In genomic region chr6:87736809-87737540, GRCh38 we compare ENCODE assay signal across 20 cellular contexts. TPM values are rescaled to one million over a fixed set of nuclear protein-coding genes. Genes with fewer than 3 reads are reported as not detected.
DNase-seq lines count a peak whose midpoint lies in the region; ATAC-seq and TF ChIP-seq lines count a peak whose summit lies in the region.
"Had no signal": no experiment of that assay in that cellular context is flagged by ENCODE, and none has a peak within 500 bp of the region (broad histone marks: within the 10 kb centered on the region; RNA-seq: fewer than 3 reads in every experiment).

No MANE protein-coding gene starts in this region.

- no peaks in the 10 kb centered on the region for H3K27me3 ChIP-seq in hepatocyte
- no peaks in the 10 kb centered on the region for H3K27me3 ChIP-seq in A673 (replicated peaks; ENCODE audit: insufficient read depth, low read depth, low read length, poor library complexity)
- H3K27me3 ChIP-seq: breast epithelium had no signal

- 68% methylated on average over 3 of the region's 5 CpGs for WGBS in hepatocyte (ENCODE audit: low lambda C conversion rate, missing lambda C conversion rate)

- POLR2A ChIA-PET in A673 (lab: Charles Lee; ENCODE audit: low non-redundant PET): no interaction called here

- peaks cover 3% of the 10 kb centered on the region for H3K9me3 Mint-ChIP-seq in activated T-cell treated with anti-CD3 and anti-CD28 coated beads, Interleukin-2, amount 50 U/mL, for 24 hours
- peaks cover 4% of the 10 kb centered on the region for H3K9me3 Mint-ChIP-seq in activated T-cell treated with anti-CD3 and anti-CD28 coated beads, Interleukin-2, amount 50 U/mL, for 4 hours
- H3K9me3 Mint-ChIP-seq in T-helper 1 cell treated with Interleukin-12 subunit alpha and Interleukin-12 subunit beta and Interleukin-4 antibody, amounts not matched to agents 30 μg/mL and 1 μg/mL, for 36 hours: peaks cover 12% of the 10 kb centered on the region
- H3K9me3 Mint-ChIP-seq: activated naive CD8-positive, alpha-beta T cell treated with anti-CD3 and anti-CD28 coated beads, Interleukin-2, amount 10 ng/mL, durations not matched to agents 7 days and 5 days; neural crest cell had no signal

- no peak for TF ChIP-seq CTCF in GM20000 (IDR thresholded peaks at IDR 0.05; ENCODE audit: extremely low read depth, missing control alignments)
- TF ChIP-seq CTCF in hepatocyte (IDR thresholded peaks at IDR 0.05; ENCODE audit: poor library complexity): no peak
- no peak for TF ChIP-seq CTCF in A673 (conservative IDR thresholded peaks at IDR 0.05; ENCODE audit: low read depth, low read length)

- no peak for DNase-seq in activated T-cell treated with anti-CD3 and anti-CD28 coated beads, Interleukin-2, amount 50 U/mL, for 24 hours
- DNase-seq in activated T-cell treated with anti-CD3 and anti-CD28 coated beads, Interleukin-2, amount 50 U/mL, for 4 hours: no peak
- DNase-seq in GM20000 (ENCODE audit: low spot score) (peak; percentile 46), hepatocyte (ENCODE audit: low spot score) (no peak), NOMO-1 treated with DMSO at 0.1 percent for 48 hours (lab: John Stamatoyannopoulos, UW; ENCODE audit: unreplicated experiment) (no peak), A673 (ENCODE audit: low spot score) (no peak)
- DNase-seq: activated CD8-positive, alpha-beta memory T cell treated with anti-CD3 and anti-CD28 coated beads, Interleukin-2, amount 50 U/mL, for 4 hours; activated naive CD8-positive, alpha-beta T cell treated with anti-CD3 and anti-CD28 coated beads, Interleukin-2, amount 10 ng/mL, durations not matched to agents 7 days and 5 days; H7; mesenchymal stem cell; NCI-H187; NCI-H524 treated with DMSO at 0.1 percent for 48 hours; substantia nigra had no signal

- H3K36me3 Mint-ChIP-seq in activated T-cell treated with anti-CD3 and anti-CD28 coated beads, Interleukin-2, amount 50 U/mL, for 24 hours (ENCODE audit: low read depth): no peaks in the 10 kb centered on the region
- H3K36me3 Mint-ChIP-seq in activated T-cell treated with anti-CD3 and anti-CD28 coated beads, Interleukin-2, amount 50 U/mL, for 4 hours (ENCODE audit: insufficient read depth): no peaks in the 10 kb centered on the region
- H3K36me3 Mint-ChIP-seq in T-helper 1 cell treated with Interleukin-12 subunit alpha and Interleukin-12 subunit beta and Interleukin-4 antibody, amounts not matched to agents 30 μg/mL and 1 μg/mL, for 36 hours (ENCODE audit: low read depth): peaks cover 10% of the 10 kb centered on the region
- H3K36me3 Mint-ChIP-seq: CD14-positive monocyte had no signal

- peak overlapping the region; percentile 2 for H3K27ac ChIP-seq in hepatocyte
- H3K27ac ChIP-seq in A673 (ENCODE audit: low read depth, low read length, poor library complexity, severe bottlenecking): no peak overlapping the region
- H3K27ac ChIP-seq: breast epithelium, VCaP had no signal

- H3K9me3 ChIP-seq in hepatocyte (ENCODE audit: low read depth): no peaks in the 10 kb centered on the region
- H3K9me3 ChIP-seq in A673 (ENCODE audit: low read depth, low read length, poor library complexity, severe bottlenecking): no peaks in the 10 kb centered on the region
- H3K9me3 ChIP-seq: A549, breast epithelium had no signal

- H3K79me2 ChIP-seq in hepatocyte: no peaks in the 10 kb centered on the region

- no peaks in the 10 kb centered on the region for H4K20me1 ChIP-seq in hepatocyte (ENCODE audit: insufficient read depth, poor library complexity, severe bottlenecking)

- H3K4me2 ChIP-seq in hepatocyte: no peak overlapping the region
- H3K4me2 ChIP-seq: A549 had no signal

- H3K4me1 Mint-ChIP-seq in activated T-cell treated with anti-CD3 and anti-CD28 coated beads, Interleukin-2, amount 50 U/mL, for 24 hours (ENCODE audit: low read depth): peaks cover 39% of the 10 kb centered on the region
- peaks cover 42% of the 10 kb centered on the region for H3K4me1 Mint-ChIP-seq in activated T-cell treated with anti-CD3 and anti-CD28 coated beads, Interleukin-2, amount 50 U/mL, for 4 hours (ENCODE audit: low read depth)
- peaks cover 30% of the 10 kb centered on the region for H3K4me1 Mint-ChIP-seq in T-helper 1 cell treated with Interleukin-12 subunit alpha and Interleukin-12 subunit beta and Interleukin-4 antibody, amounts not matched to agents 30 μg/mL and 1 μg/mL, for 36 hours (ENCODE audit: low read depth)
- H3K4me1 Mint-ChIP-seq: neural crest cell had no signal

- no peak overlapping the region for H3K4me3 Mint-ChIP-seq in activated T-cell treated with anti-CD3 and anti-CD28 coated beads, Interleukin-2, amount 50 U/mL, for 24 hours
- H3K4me3 Mint-ChIP-seq in activated T-cell treated with anti-CD3 and anti-CD28 coated beads, Interleukin-2, amount 50 U/mL, for 4 hours: no peak overlapping the region
- no peak overlapping the region for H3K4me3 Mint-ChIP-seq in T-helper 1 cell treated with Interleukin-12 subunit alpha and Interleukin-12 subunit beta and Interleukin-4 antibody, amounts not matched to agents 30 μg/mL and 1 μg/mL, for 36 hours
- H3K4me3 Mint-ChIP-seq: activated naive CD8-positive, alpha-beta T cell treated with anti-CD3 and anti-CD28 coated beads, Interleukin-2, amount 10 ng/mL, durations not matched to agents 7 days and 5 days; CD14-positive monocyte; neural crest cell had no signal

- CTCF ChIA-PET in A673 (lab: Charles Lee): no interaction called here

- intact Hi-C loops in A673 (cut with micrococcal nuclease; ENCODE audit: unreplicated experiment): no loop called here

- ATAC-seq in activated T-cell treated with anti-CD3 and anti-CD28 coated beads, Interleukin-2, amount 50 U/mL, for 4 hours: no peak
- no peak for ATAC-seq in GM19328 (IDR thresholded peaks at IDR 0.05; ENCODE audit: unreplicated experiment)
- ATAC-seq: A549 had no signal

- H3K27ac Mint-ChIP-seq in activated T-cell treated with anti-CD3 and anti-CD28 coated beads, Interleukin-2, amount 50 U/mL, for 24 hours: peak overlapping the region; percentile 93
- H3K27ac Mint-ChIP-seq in T-helper 1 cell treated with Interleukin-12 subunit alpha and Interleukin-12 subunit beta and Interleukin-4 antibody, amounts not matched to agents 30 μg/mL and 1 μg/mL, for 36 hours: peak overlapping the region; percentile 72
- H3K27ac Mint-ChIP-seq: activated naive CD8-positive, alpha-beta T cell treated with anti-CD3 and anti-CD28 coated beads, Interleukin-2, amount 10 ng/mL, durations not matched to agents 7 days and 5 days had no signal

- no peaks in the 10 kb centered on the region for H3K36me3 ChIP-seq in hepatocyte (replicated peaks; ENCODE audit: insufficient read depth, low read depth)
- H3K36me3 ChIP-seq in A673 (ENCODE audit: insufficient read depth, low read length, poor library complexity, severe bottlenecking): no peaks in the 10 kb centered on the region
- H3K36me3 ChIP-seq: breast epithelium had no signal

- no peaks in the 10 kb centered on the region for H3K9me2 ChIP-seq in hepatocyte (replicated peaks; ENCODE audit: insufficient read depth)

- BruUV-seq in A673 (replicated peaks; lab: Mats Ljungman, UMichigan): no TSS peak

- H3K4me3 ChIP-seq in hepatocyte (no peak overlapping the region), A673 (ENCODE audit: low read depth, low read length, poor library complexity, severe bottlenecking) (no peak overlapping the region)
- H3K4me3 ChIP-seq: A549, breast epithelium had no signal

- H3K4me1 ChIP-seq in hepatocyte (ENCODE audit: insufficient read depth) (peaks cover 5% of the 10 kb centered on the region), A673 (ENCODE audit: insufficient read depth, low read length, poor library complexity, severe bottlenecking) (peaks cover 5% of the 10 kb centered on the region)
- H3K4me1 ChIP-seq: breast epithelium had no signal

- H2AFZ ChIP-seq in hepatocyte: no peak overlapping the region

- H3K27me3 Mint-ChIP-seq in activated T-cell treated with anti-CD3 and anti-CD28 coated beads, Interleukin-2, amount 50 U/mL, for 24 hours: no peaks in the 10 kb centered on the region
- H3K27me3 Mint-ChIP-seq in activated T-cell treated with anti-CD3 and anti-CD28 coated beads, Interleukin-2, amount 50 U/mL, for 4 hours (ENCODE audit: low read depth): no peaks in the 10 kb centered on the region
- H3K27me3 Mint-ChIP-seq in T-helper 1 cell treated with Interleukin-12 subunit alpha and Interleukin-12 subunit beta and Interleukin-4 antibody, amounts not matched to agents 30 μg/mL and 1 μg/mL, for 36 hours (ENCODE audit: low read depth): no peaks in the 10 kb centered on the region

RNA-seq across cellular contexts. Expression of gene AKIRIN2, which starts 34.9 kb away (rescaled TPM):
- 10 to 100 TPM; 43.8 to 61.4 (median 54.2) TPM for total RNA-seq in activated T-cell treated with anti-CD3 and anti-CD28 coated beads, Interleukin-2, amount 50 U/mL, for 4 hours
- total RNA-seq in hepatocyte (12.7 and 24.2 TPM in 2 replicates), A673 (2021) (66.7 and 68.9 TPM in 2 replicates)
- 39.9 and 49.6 TPM in 2 replicates for polyA plus RNA-seq in hepatocyte
